In genomic region chr7:134720091-134720935, GRCh38 we compare ENCODE assay signal across 11 cellular contexts. TPM values are rescaled to one million over a fixed set of nuclear protein-coding genes. Genes with fewer than 3 reads are reported as not detected.
A peak's percentile ranks its signal among the peaks of the same experiment; 100 is the strongest.
DNase-seq lines count a peak whose midpoint lies in the region; ATAC-seq and TF ChIP-seq lines count a peak whose summit lies in the region.
"Had no signal": no experiment of that assay in that cellular context is flagged by ENCODE, and none has a peak within 500 bp of the region (broad histone marks: within the 10 kb centered on the region; RNA-seq: fewer than 3 reads in every experiment).

No MANE protein-coding gene starts in this region.

- H3K27me3 ChIP-seq in lower lobe of right lung (ENCODE audit: low read depth) (no peaks in the 10 kb centered on the region), MG63 (no peaks in the 10 kb centered on the region)

- ATAC-seq in lower lobe of right lung (peak in 1 of 2 donors; percentile 19), HG02885 (IDR thresholded peaks at IDR 0.05; ENCODE audit: poor library complexity, unreplicated experiment) (no peak), HG03159 (IDR thresholded peaks at IDR 0.05; ENCODE audit: unreplicated experiment) (no peak), GM21526 (IDR thresholded peaks at IDR 0.05; ENCODE audit: low FRiP score, unreplicated experiment) (no peak)
- ATAC-seq: PC-3 had no signal

- H3K27ac ChIP-seq in lower lobe of right lung, result peak overlapping the region; percentile 61
- H3K27ac ChIP-seq: VCaP had no signal

- TF ChIP-seq CTCF in lower lobe of right lung (IDR thresholded peaks at IDR 0.05), result no peak

- intact Hi-C loops in lower lobe of right lung (cut with DNase I), result no loop called here

- DNase-seq in NCI-H2227 (lab: John Stamatoyannopoulos, UW; ENCODE audit: unreplicated experiment) (peak; percentile 52), dermis microvascular lymphatic vessel endothelial cell (ENCODE audit: low read depth in 2 of 2) (peak; percentile 65 to 95), lower lobe of right lung (no peak), smooth muscle cell of the brain vasculature (ENCODE audit: low read depth, low spot score) (peak; percentile 79), MG63 (no peak)
- DNase-seq: NCI-H2029, PC-3 had no signal

- peaks cover 6% of the 10 kb centered on the region for H3K4me1 ChIP-seq in lower lobe of right lung

- H3K4me3 ChIP-seq in lower lobe of right lung (no peak overlapping the region), MG63 (no peak overlapping the region)

- no peaks in the 10 kb centered on the region for H3K9me3 ChIP-seq in lower lobe of right lung
- H3K9me3 ChIP-seq in MG63, result no peaks in the 10 kb centered on the region

- H3K36me3 ChIP-seq in lower lobe of right lung (no peaks in the 10 kb centered on the region), MG63 (no peaks in the 10 kb centered on the region)

RNA-seq across cellular contexts. Expression of gene CALD1, which starts 59.1 kb away (rescaled TPM):
- total RNA-seq in dermis microvascular lymphatic vessel endothelial cell, result 229 and 313 TPM in 2 replicates
- 140 TPM for total RNA-seq in lower lobe of right lung
- total RNA-seq in MG63 (2014; rRNA removed; shearing (Covaris generic); ENCODE audit: low replicate concordance), result 53.1 and 68.3 TPM in 2 replicates

Comparison
In these comparisons a context has a peak if more than half of its experiments do, and no peak if none do; other contexts are left out.
1. DNase-seq: peak in NCI-H2227 (single experiment), dermis microvascular lymphatic vessel endothelial cell (2 of 2) and smooth muscle cell of the brain vasculature (single experiment); none in lower lobe of right lung (single experiment) and MG63 (single experiment).